ENCODE assay signal across 1 cellular context in the genomic region with DNA sequence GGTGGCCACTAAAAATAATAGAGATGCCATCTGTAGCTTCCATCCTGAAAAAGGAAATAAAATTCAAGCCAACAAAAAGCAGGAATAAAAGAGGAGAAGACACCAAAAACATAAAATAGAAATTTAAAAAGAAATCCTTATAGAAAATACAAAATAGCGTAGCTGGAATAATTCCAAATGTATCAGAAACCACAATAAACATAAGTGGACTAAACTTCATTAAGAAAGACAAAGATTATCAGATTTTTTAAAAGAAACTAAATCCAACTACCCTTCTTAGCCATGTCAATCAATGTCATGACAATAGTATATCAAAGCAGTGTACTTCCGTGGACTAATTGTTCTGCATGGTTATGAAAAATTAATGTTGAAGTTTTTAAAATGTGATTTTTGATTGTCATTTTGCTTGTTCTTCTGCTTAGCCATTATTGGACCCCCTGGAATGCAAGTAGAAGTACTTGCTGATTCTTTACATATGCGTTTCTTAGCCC.
TF ChIP-seq lines count a peak whose summit lies in the region.

No MANE protein-coding gene starts in this region.

TF ChIP-seq in K562, 482 proteins besides CTCF, POLR2A, EP300 and RAD21:
- no peak for TF ChIP-seq CREB1 (IDR thresholded peaks at IDR 0.05)
- TF ChIP-seq CREB1 (CRISPR knock-in tag; IDR thresholded peaks at IDR 0.05): no peak
- peak; percentile 94 for TF ChIP-seq ZNF507 (tag; conservative IDR thresholded peaks at IDR 0.05)
- no peak for TF ChIP-seq RBBP5 (IDR thresholded peaks at IDR 0.05; ENCODE audit: borderline replicate concordance, insufficient read depth, low read length, poor library complexity, severe bottlenecking)
- peak; percentile 52 for TF ChIP-seq RBM25 (IDR thresholded peaks at IDR 0.05; ENCODE audit: low read depth, low read length, severe bottlenecking)
- TF ChIP-seq, protein P1, sequence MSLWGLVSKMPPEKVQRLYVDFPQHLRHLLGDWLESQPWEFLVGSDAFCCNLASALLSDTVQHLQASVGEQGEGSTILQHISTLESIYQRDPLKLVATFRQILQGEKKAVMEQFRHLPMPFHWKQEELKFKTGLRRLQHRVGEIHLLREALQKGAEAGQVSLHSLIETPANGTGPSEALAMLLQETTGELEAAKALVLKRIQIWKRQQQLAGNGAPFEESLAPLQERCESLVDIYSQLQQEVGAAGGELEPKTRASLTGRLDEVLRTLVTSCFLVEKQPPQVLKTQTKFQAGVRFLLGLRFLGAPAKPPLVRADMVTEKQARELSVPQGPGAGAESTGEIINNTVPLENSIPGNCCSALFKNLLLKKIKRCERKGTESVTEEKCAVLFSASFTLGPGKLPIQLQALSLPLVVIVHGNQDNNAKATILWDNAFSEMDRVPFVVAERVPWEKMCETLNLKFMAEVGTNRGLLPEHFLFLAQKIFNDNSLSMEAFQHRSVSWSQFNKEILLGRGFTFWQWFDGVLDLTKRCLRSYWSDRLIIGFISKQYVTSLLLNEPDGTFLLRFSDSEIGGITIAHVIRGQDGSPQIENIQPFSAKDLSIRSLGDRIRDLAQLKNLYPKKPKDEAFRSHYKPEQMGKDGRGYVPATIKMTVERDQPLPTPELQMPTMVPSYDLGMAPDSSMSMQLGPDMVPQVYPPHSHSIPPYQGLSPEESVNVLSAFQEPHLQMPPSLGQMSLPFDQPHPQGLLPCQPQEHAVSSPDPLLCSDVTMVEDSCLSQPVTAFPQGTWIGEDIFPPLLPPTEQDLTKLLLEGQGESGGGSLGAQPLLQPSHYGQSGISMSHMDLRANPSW (CRISPR knock-in tag; IDR thresholded peaks at IDR 0.05): no peak
- TF ChIP-seq MTF1 (CRISPR knock-in tag; IDR thresholded peaks at IDR 0.05; ENCODE audit: borderline replicate concordance): no peak
- TF ChIP-seq, protein P2, sequence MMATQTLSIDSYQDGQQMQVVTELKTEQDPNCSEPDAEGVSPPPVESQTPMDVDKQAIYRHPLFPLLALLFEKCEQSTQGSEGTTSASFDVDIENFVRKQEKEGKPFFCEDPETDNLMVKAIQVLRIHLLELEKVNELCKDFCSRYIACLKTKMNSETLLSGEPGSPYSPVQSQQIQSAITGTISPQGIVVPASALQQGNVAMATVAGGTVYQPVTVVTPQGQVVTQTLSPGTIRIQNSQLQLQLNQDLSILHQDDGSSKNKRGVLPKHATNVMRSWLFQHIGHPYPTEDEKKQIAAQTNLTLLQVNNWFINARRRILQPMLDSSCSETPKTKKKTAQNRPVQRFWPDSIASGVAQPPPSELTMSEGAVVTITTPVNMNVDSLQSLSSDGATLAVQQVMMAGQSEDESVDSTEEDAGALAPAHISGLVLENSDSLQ (IDR thresholded peaks at IDR 0.05): peak; percentile 63
- TF ChIP-seq ZNF354B (CRISPR knock-in tag; IDR thresholded peaks at IDR 0.05): 0 out of 2 replicates have a peak, but pooled peaks have one; percentile 28
